In the genomic region with DNA sequence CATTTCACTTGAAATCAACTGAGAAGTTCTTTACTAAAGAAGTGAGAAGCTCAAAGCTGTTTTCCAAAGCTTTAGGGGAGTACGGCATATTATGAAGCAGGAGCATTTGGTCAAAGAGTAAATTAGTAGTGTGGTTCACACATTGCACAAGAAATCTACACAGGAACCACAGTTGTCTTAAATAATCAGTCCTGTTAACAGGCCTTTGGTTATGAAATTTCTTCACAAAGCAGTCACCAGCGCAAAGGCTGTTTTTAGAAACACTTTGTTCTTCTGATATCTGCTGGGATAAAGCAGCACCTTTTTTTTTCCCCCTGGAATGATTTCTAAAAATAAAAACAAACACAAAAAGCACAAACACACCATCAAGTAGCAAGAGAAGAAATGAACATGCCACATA, we compare ENCODE assay signal across 20 cellular contexts.
DNase-seq lines count a peak whose midpoint lies in the region; ATAC-seq and TF ChIP-seq lines count a peak whose summit lies in the region.
"Had no signal": no experiment of that assay in that cellular context is flagged by ENCODE, and none has a peak within 500 bp of the region (broad histone marks: within the 10 kb centered on the region; RNA-seq: fewer than 3 reads in every experiment).

No MANE protein-coding gene starts in this region.

- DNase-seq in NOMO-1 treated with dmso at 0.1 percent for 144 hours (lab: John Stamatoyannopoulos, UW; ENCODE audit: unreplicated experiment) (peak; percentile 53), fibroblast of pulmonary artery (ENCODE audit: low read depth) (peak; percentile 32), myocyte (ENCODE audit: low read depth) (peak; percentile 35), transverse colon (no peak), NCI-H128 (lab: John Stamatoyannopoulos, UW; ENCODE audit: unreplicated experiment) (no peak), posterior vena cava (ENCODE audit: low spot score) (no peak)
- DNase-seq: activated CD8-positive, alpha-beta T cell treated with anti-CD3 and anti-CD28 coated beads, Interleukin-2, amount 10 ng/mL, durations not matched to agents 7 days and 5 days; activated effector memory CD4-positive, alpha-beta T cell treated with Interleukin-2 at 50 U/mL for 16 hours; cortex of kidney; naive thymus-derived CD4-positive, alpha-beta T cell; NCI-H146; Peyer's patch; stimulated activated CD4-positive, alpha-beta T cell treated with anti-CD3 and anti-CD28 coated beads, Interleukin-4, amount 100 ng/mL, for 24 hours; thyroid gland; WERI-Rb-1 had no signal

- TF ChIP-seq CTCF in fibroblast of pulmonary artery (IDR thresholded peaks at IDR 0.05; ENCODE audit: low read length, missing control alignments), result no peak
- TF ChIP-seq CTCF in transverse colon (IDR thresholded peaks at IDR 0.05), result no peak

- no peaks in the 10 kb centered on the region for H3K9me3 ChIP-seq in transverse colon
- H3K9me3 ChIP-seq: BLaER1 treated with 17β-estradiol and CSF1 and Interleukin-3, amounts not matched to agents 10 nM and 100 nM; Peyer's patch; thyroid gland had no signal

- intact Hi-C loops in transverse colon (cut with DNase I; ENCODE audit: low total_unique reads), result no loop called here
- intact Hi-C loops in posterior vena cava (cut with DNase I), result no loop called here

- no peaks in the 10 kb centered on the region for H3K36me3 ChIP-seq in transverse colon
- H3K36me3 ChIP-seq: BLaER1 treated with 17β-estradiol and CSF1 and Interleukin-3, amounts not matched to agents 10 nM and 100 nM; Peyer's patch; thyroid gland; WERI-Rb-1 had no signal

- peak overlapping the region in 3 of 4 donors; percentile 2 to 46 (median 32) for H3K27ac ChIP-seq in transverse colon
- H3K27ac ChIP-seq: BLaER1 treated with 17β-estradiol and CSF1 and Interleukin-3, amounts not matched to agents 10 nM and 100 nM; hepatocyte; KMS-11; WERI-Rb-1 had no signal

- H3K27me3 ChIP-seq in transverse colon, result no peaks in the 10 kb centered on the region
- H3K27me3 ChIP-seq: BLaER1 treated with 17β-estradiol and CSF1 and Interleukin-3, amounts not matched to agents 10 nM and 100 nM; hepatocyte; Peyer's patch; thyroid gland had no signal

- H3K4me3 ChIP-seq in fibroblast of pulmonary artery (replicated peaks; ENCODE audit: low read depth, low read length) (no peak overlapping the region), transverse colon (no peak overlapping the region)
- H3K4me3 ChIP-seq: BLaER1 treated with 17β-estradiol and CSF1 and Interleukin-3, amounts not matched to agents 10 nM and 100 nM; hepatocyte; Peyer's patch; thyroid gland had no signal

- ATAC-seq in HG03342 (IDR thresholded peaks at IDR 0.05; ENCODE audit: unreplicated experiment) (no peak), GM21526 (IDR thresholded peaks at IDR 0.05; ENCODE audit: low FRiP score, unreplicated experiment) (no peak)
- ATAC-seq: activated CD8-positive, alpha-beta T cell treated with anti-CD3 and anti-CD28 coated beads, Interleukin-2, amount 10 ng/mL, durations not matched to agents 7 days and 5 days; naive thymus-derived CD4-positive, alpha-beta T cell had no signal

- TF ChIP-seq POLR2A in transverse colon (IDR thresholded peaks at IDR 0.05), result no peak

- WGBS in transverse colon (ENCODE audit: low coverage in 1 of 2), 2 donors, result 68 to 76% methylated on average over 2 of the region's 2 CpGs

- in situ Hi-C loops in transverse colon (cut with MboI; ENCODE audit: low pct_ligation_motif_present in 1 of 4, low pct_unique_long_range_greater_than_20kb in 1 of 4, low sequenced_read_pairs in 3 of 4), result no loop called here

- no peak for TF ChIP-seq EP300 in transverse colon (IDR thresholded peaks at IDR 0.05; ENCODE audit: low read depth)

- peaks cover 0 to 19% (median 5%) of the 10 kb centered on the region in 4 donors for H3K4me1 ChIP-seq in transverse colon
- H3K4me1 ChIP-seq: Peyer's patch had no signal

Comparison
In these comparisons a context has a peak if more than half of its experiments do, and no peak if none do; other contexts are left out.
1. DNase-seq: peak in NOMO-1 treated with dmso at 0.1 percent for 144 hours (single experiment), fibroblast of pulmonary artery (single experiment) and myocyte (single experiment); none in transverse colon (single experiment), NCI-H128 (single experiment) and posterior vena cava (single experiment).